In genomic region chr20:19074828-19075516, GRCh38 we compare ENCODE assay signal across 10 cellular contexts.
A peak's percentile ranks its signal among the peaks of the same experiment; 100 is the strongest.
DNase-seq lines count a peak whose midpoint lies in the region; ATAC-seq and TF ChIP-seq lines count a peak whose summit lies in the region.
"Had no signal": no experiment of that assay in that cellular context is flagged by ENCODE, and none has a peak within 500 bp of the region (broad histone marks: within the 10 kb centered on the region; RNA-seq: fewer than 3 reads in every experiment).

No MANE protein-coding gene starts in this region.

- no peak overlapping the region for H3K4me3 ChIP-seq in tibial artery
- H3K4me3 ChIP-seq: stomach had no signal

- no peak for TF ChIP-seq CTCF in tibial artery (IDR thresholded peaks at IDR 0.05)

- H3K27ac ChIP-seq in tibial artery, result no peak overlapping the region
- H3K27ac ChIP-seq: stomach had no signal

- no peaks in the 10 kb centered on the region for H3K9me3 ChIP-seq in tibial artery
- H3K9me3 ChIP-seq: stomach had no signal

- peak; percentile 93 to 94 for DNase-seq in AML-193 (lab: John Stamatoyannopoulos, UW)
- peak; percentile 40 for DNase-seq in activated CD8-positive, alpha-beta T cell treated with anti-CD3 and anti-CD28 coated beads, Interleukin-2, amount 10 ng/mL, durations not matched to agents 7 days and 5 days
- DNase-seq in midbrain (lab: John Stamatoyannopoulos, UW), result no peak
- DNase-seq in NCI-H2107 treated with DMSO at 0.1 percent for 48 hours (lab: John Stamatoyannopoulos, UW; ENCODE audit: unreplicated experiment), result no peak
- DNase-seq in C1 segment of cervical spinal cord (lab: John Stamatoyannopoulos, UW), result no peak
- DNase-seq in tibial artery, result no peak
- DNase-seq: stomach had no signal

- no peaks in the 10 kb centered on the region for H3K27me3 ChIP-seq in tibial artery

- CTCF ChIA-PET in activated CD8-positive, alpha-beta T cell treated with anti-CD3 and anti-CD28 coated beads, Interleukin-2, amount 10 ng/mL, durations not matched to agents 7 days and 5 days (lab: Charles Lee), result no interaction called here

- no peak overlapping the region for H3K27ac Mint-ChIP-seq in activated CD8-positive, alpha-beta T cell treated with anti-CD3 and anti-CD28 coated beads, Interleukin-2, amount 10 ng/mL, durations not matched to agents 7 days and 5 days

- intact Hi-C loops in tibial artery (cut with DNase I; ENCODE audit: low total_unique reads), result no loop called here

- ATAC-seq in GM18870 (IDR thresholded peaks at IDR 0.05; ENCODE audit: unreplicated experiment), result peak; percentile 46
- peak; percentile 37 for ATAC-seq in HG03135 (IDR thresholded peaks at IDR 0.05; ENCODE audit: unreplicated experiment)
- ATAC-seq in activated CD8-positive, alpha-beta T cell treated with anti-CD3 and anti-CD28 coated beads, Interleukin-2, amount 10 ng/mL, durations not matched to agents 7 days and 5 days, result peak; percentile 51

- no peaks in the 10 kb centered on the region for H3K4me1 ChIP-seq in tibial artery
- H3K4me1 ChIP-seq: stomach had no signal

- no peaks in the 10 kb centered on the region for H3K27me3 Mint-ChIP-seq in activated CD8-positive, alpha-beta T cell treated with anti-CD3 and anti-CD28 coated beads, Interleukin-2, amount 10 ng/mL, durations not matched to agents 7 days and 5 days (ENCODE audit: low read depth)

- H3K9me3 Mint-ChIP-seq in activated CD8-positive, alpha-beta T cell treated with anti-CD3 and anti-CD28 coated beads, Interleukin-2, amount 10 ng/mL, durations not matched to agents 7 days and 5 days (ENCODE audit: insufficient read depth), result no peaks in the 10 kb centered on the region
- H3K9me3 Mint-ChIP-seq: neural crest cell had no signal

- POLR2A ChIA-PET in activated CD8-positive, alpha-beta T cell treated with anti-CD3 and anti-CD28 coated beads, Interleukin-2, amount 10 ng/mL, durations not matched to agents 7 days and 5 days (lab: Charles Lee), result no interaction called here

- H3K36me3 Mint-ChIP-seq in activated CD8-positive, alpha-beta T cell treated with anti-CD3 and anti-CD28 coated beads, Interleukin-2, amount 10 ng/mL, durations not matched to agents 7 days and 5 days (ENCODE audit: low read depth), result no peaks in the 10 kb centered on the region

- no peak overlapping the region for H3K4me3 Mint-ChIP-seq in activated CD8-positive, alpha-beta T cell treated with anti-CD3 and anti-CD28 coated beads, Interleukin-2, amount 10 ng/mL, durations not matched to agents 7 days and 5 days
- H3K4me3 Mint-ChIP-seq: neural crest cell had no signal

- peaks cover 11% of the 10 kb centered on the region for H3K4me1 Mint-ChIP-seq in activated CD8-positive, alpha-beta T cell treated with anti-CD3 and anti-CD28 coated beads, Interleukin-2, amount 10 ng/mL, durations not matched to agents 7 days and 5 days (ENCODE audit: low read depth)
- H3K4me1 Mint-ChIP-seq: neural crest cell had no signal

- no peaks in the 10 kb centered on the region for H3K36me3 ChIP-seq in tibial artery
- H3K36me3 ChIP-seq: stomach had no signal

Comparison
In these comparisons a context has a peak if more than half of its experiments do, and no peak if none do; other contexts are left out.
1. DNase-seq: peak in AML-193 (2 of 2) and activated CD8-positive, alpha-beta T cell treated with anti-CD3 and anti-CD28 coated beads, Interleukin-2, amount 10 ng/mL, durations not matched to agents 7 days and 5 days (single experiment); none in midbrain (single experiment), NCI-H2107 treated with DMSO at 0.1 percent for 48 hours (single experiment), C1 segment of cervical spinal cord (0 of 14) and tibial artery (0 of 2).
2. Peak in every context shown above with its lines, with median percentiles within 50 percentile points of each other: ATAC-seq.